Comparison of ENCODE assay signal across 26 cellular contexts in genomic region chrX:111555559-111555958, GRCh38. TPM values are rescaled to one million over a fixed set of nuclear protein-coding genes. Genes with fewer than 3 reads are reported as not detected.
A peak's percentile ranks its signal among the peaks of the same experiment; 100 is the strongest.
DNase-seq lines count a peak whose midpoint lies in the region; ATAC-seq and TF ChIP-seq lines count a peak whose summit lies in the region.
"Had no signal": no experiment of that assay in that cellular context is flagged by ENCODE, and none has a peak within 500 bp of the region (broad histone marks: within the 10 kb centered on the region; RNA-seq: fewer than 3 reads in every experiment).

No MANE protein-coding gene starts in this region.

- H3K9ac ChIP-seq in HUES48 (ENCODE audit: low read depth, low read length) (peak overlapping the region; percentile 58; the same call in 1 of the 2 replicates), neuronal stem cell (ENCODE audit: low read depth, low read length, poor library complexity) (no peak overlapping the region), colonic mucosa (ENCODE audit: low read depth in 2 of 2, low read length in 2 of 2) (no peak overlapping the region)
- H3K9ac ChIP-seq: BLaER1 treated with 17β-estradiol and CSF1 and Interleukin-3, amounts not matched to agents 10 nM and 100 nM; KMS-11 had no signal

- no peak overlapping the region for H2BK5ac ChIP-seq in neuronal stem cell (ENCODE audit: low read length)

- no peak overlapping the region for H3K14ac ChIP-seq in neuronal stem cell (ENCODE audit: low read length)

- peak overlapping the region; percentile 33 for H2AFZ ChIP-seq in neuronal stem cell (ENCODE audit: low read length)

- WGBS in ectodermal cell, 2 experiments: 0% methylated on average over 1 of the region's 2 CpGs
- no CpG with 5 or more reads among the region's 2 CpGs for WGBS in neuronal stem cell (ENCODE audit: extremely low coverage in 2 of 2, insufficient read length in 2 of 2, insufficient replicate concordance in 1 of 2), 2 donors

- no peaks in the 10 kb centered on the region for H3K36me3 ChIP-seq in HUES48 (ENCODE audit: control insufficient read depth, insufficient read depth, low read length)
- H3K36me3 ChIP-seq in ectodermal cell (ENCODE audit: control insufficient read depth, insufficient read depth, low read length): no peaks in the 10 kb centered on the region
- H3K36me3 ChIP-seq in neuronal stem cell (replicated peaks in 1 of 2; ENCODE audit: control insufficient read depth in 2 of 2, insufficient read depth in 2 of 2, low read length in 2 of 2): no peaks in the 10 kb centered on the region
- no peaks in the 10 kb centered on the region for H3K36me3 ChIP-seq in colonic mucosa
- H3K36me3 ChIP-seq: BLaER1 treated with 17β-estradiol and CSF1 and Interleukin-3, amounts not matched to agents 10 nM and 100 nM had no signal

- no peak overlapping the region for H4K91ac ChIP-seq in neuronal stem cell (ENCODE audit: low read depth, low read length, poor library complexity)

- no peaks in the 10 kb centered on the region for H3K79me1 ChIP-seq in neuronal stem cell (ENCODE audit: low read depth, low read length)

- no peak for TF ChIP-seq CTCF in colonic mucosa (IDR thresholded peaks at IDR 0.05)

- H2BK12ac ChIP-seq in neuronal stem cell (ENCODE audit: low read length): no peak overlapping the region

- intact Hi-C loops in posterior cingulate gyrus (cut with DNase I): no loop called here
- intact Hi-C loops in colonic mucosa (cut with DNase I): no loop called here

- peak overlapping the region; percentile 84 for H3K27ac ChIP-seq in HUES48 (ENCODE audit: low read depth, low read length)
- peak overlapping the region; percentile 73 for H3K27ac ChIP-seq in ectodermal cell (ENCODE audit: insufficient read depth, low read depth, low read length, poor library complexity, severe bottlenecking)
- no peak overlapping the region for H3K27ac ChIP-seq in neuronal stem cell (replicated peaks; ENCODE audit: low read length)
- H3K27ac ChIP-seq in colonic mucosa: no peak overlapping the region
- H3K27ac ChIP-seq: A549; BLaER1 treated with 17β-estradiol and CSF1 and Interleukin-3, amounts not matched to agents 10 nM and 100 nM; KMS-11; RWPE1 had no signal

- H2BK15ac ChIP-seq in neuronal stem cell (ENCODE audit: low read length): no peak overlapping the region

- no peaks in the 10 kb centered on the region for H3K27me3 ChIP-seq in HUES48 (ENCODE audit: control insufficient read depth, insufficient read depth, low read length)
- no peaks in the 10 kb centered on the region for H3K27me3 ChIP-seq in ectodermal cell (ENCODE audit: control insufficient read depth, insufficient read depth, low read length, poor library complexity, severe bottlenecking)
- no peaks in the 10 kb centered on the region for H3K27me3 ChIP-seq in neuronal stem cell (ENCODE audit: control insufficient read depth in 3 of 3, insufficient read depth in 3 of 3, low read depth in 1 of 3, low read length in 3 of 3)
- no peaks in the 10 kb centered on the region for H3K27me3 ChIP-seq in colonic mucosa

- H2AK5ac ChIP-seq in neuronal stem cell (ENCODE audit: low read depth, low read length): no peak overlapping the region

- no peak overlapping the region for H3K4me3 ChIP-seq in HUES48 (ENCODE audit: low read depth, low read length)
- no peak overlapping the region for H3K4me3 ChIP-seq in ectodermal cell (ENCODE audit: insufficient read depth, low read depth, low read length)
- no peak overlapping the region for H3K4me3 ChIP-seq in neuronal stem cell (ENCODE audit: low read length in 2 of 2)
- H3K4me3 ChIP-seq in colonic mucosa: no peak overlapping the region
- H3K4me3 ChIP-seq: A549; BLaER1 treated with 17β-estradiol and CSF1 and Interleukin-3, amounts not matched to agents 10 nM and 100 nM had no signal

- peak; percentile 3 for DNase-seq in iPS-NIHi11 (ENCODE audit: low spot score)
- no peak for DNase-seq in neuronal stem cell (ENCODE audit: low spot score)
- no peak for DNase-seq in posterior cingulate gyrus
- no peak for DNase-seq in colonic mucosa
- DNase-seq: AML-193; CD4-positive, alpha-beta T cell; DMS53; HFFc6; NCI-H1048; NCI-H1417; NCI-H1694 treated with DMSO at 0.1 percent for 48 hours; NCI-H2081; NCI-H2227 treated with DMSO at 0.1 percent for 48 hours; NCI-H69; SHP77 had no signal

- ATAC-seq in HG03025 (IDR thresholded peaks at IDR 0.05; ENCODE audit: low FRiP score, unreplicated experiment): no peak
- ATAC-seq: A549 had no signal

- no peak overlapping the region for H3K23ac ChIP-seq in neuronal stem cell (ENCODE audit: low read depth, low read length, poor library complexity)

- H3K4ac ChIP-seq in neuronal stem cell (ENCODE audit: low read length): no peak overlapping the region

- H2BK120ac ChIP-seq in neuronal stem cell (ENCODE audit: low read depth, low read length): no peak overlapping the region

- no peak overlapping the region for H4K8ac ChIP-seq in neuronal stem cell (ENCODE audit: low read depth, low read length)

- H3K9me3 ChIP-seq in HUES48 (ENCODE audit: control insufficient read depth, insufficient read depth, low read length): no peaks in the 10 kb centered on the region
- no peaks in the 10 kb centered on the region for H3K9me3 ChIP-seq in ectodermal cell (ENCODE audit: control insufficient read depth, low read length)
- no peaks in the 10 kb centered on the region for H3K9me3 ChIP-seq in neuronal stem cell (replicated peaks in 1 of 2; ENCODE audit: control insufficient read depth in 2 of 2, insufficient read depth in 1 of 2, low read depth in 1 of 2, low read length in 2 of 2)
- H3K9me3 ChIP-seq in colonic mucosa: no peaks in the 10 kb centered on the region
- H3K9me3 ChIP-seq: A549; BLaER1 treated with 17β-estradiol and CSF1 and Interleukin-3, amounts not matched to agents 10 nM and 100 nM had no signal

- no peak overlapping the region for H3K18ac ChIP-seq in neuronal stem cell (ENCODE audit: low read length)

- no peak overlapping the region for H3K4me2 ChIP-seq in neuronal stem cell (ENCODE audit: insufficient read depth, low read length, poor library complexity, severe bottlenecking)
- H3K4me2 ChIP-seq: A549; BLaER1 treated with 17β-estradiol and CSF1 and Interleukin-3, amounts not matched to agents 10 nM and 100 nM; KMS-11 had no signal

- peaks cover 22% of the 10 kb centered on the region for H3K4me1 ChIP-seq in HUES48 (ENCODE audit: control insufficient read depth, insufficient read depth, low read length)
- H3K4me1 ChIP-seq in ectodermal cell (ENCODE audit: control insufficient read depth, insufficient read depth, low read length): peaks cover 14% of the 10 kb centered on the region
- H3K4me1 ChIP-seq in neuronal stem cell (ENCODE audit: control insufficient read depth in 2 of 2, insufficient read depth in 1 of 2, low read depth in 1 of 2, low read length in 2 of 2): peaks cover 1 to 2% of the 10 kb centered on the region in 2 donors
- no peaks in the 10 kb centered on the region for H3K4me1 ChIP-seq in colonic mucosa
- H3K4me1 ChIP-seq: A549; BLaER1 treated with 17β-estradiol and CSF1 and Interleukin-3, amounts not matched to agents 10 nM and 100 nM had no signal

RNA-seq across cellular contexts. Expression of gene SERTM2, which starts 44.1 kb away (rescaled TPM):
- 15.6 TPM for polyA plus RNA-seq in ectodermal cell (2013, experiment 1 of 4)
- polyA plus RNA-seq in ectodermal cell (2013, experiment 2 of 4): 15.7 TPM
- polyA plus RNA-seq in ectodermal cell (2013, experiment 3 of 4): 12.9 TPM
- polyA plus RNA-seq in ectodermal cell (2013, experiment 4 of 4): 15.8 TPM
- 0.08 TPM for polyA plus RNA-seq in neuronal stem cell (2013, experiment 1 of 2)
- 0.07 TPM for polyA plus RNA-seq in neuronal stem cell (2013, experiment 2 of 2)
- under 1 TPM in 1 of 2 donors, not detected in 1; 0.05 TPM for total RNA-seq in colonic mucosa
- total RNA-seq: CD4-positive, alpha-beta T cell; Daoy; HFFc6; NCI-H460; SK-MEL-5 had no signal
- polyA plus RNA-seq: A549, IgD-negative memory B cell had no signal

Comparison
In these comparisons a context has a peak if more than half of its experiments do, and no peak if none do; other contexts are left out.
1. H3K27ac ChIP-seq: peak in HUES48 (single experiment) and ectodermal cell (single experiment); none in neuronal stem cell (single experiment) and colonic mucosa (single experiment).